Comparison of ENCODE assay signal across 24 cellular contexts in the genomic region with DNA sequence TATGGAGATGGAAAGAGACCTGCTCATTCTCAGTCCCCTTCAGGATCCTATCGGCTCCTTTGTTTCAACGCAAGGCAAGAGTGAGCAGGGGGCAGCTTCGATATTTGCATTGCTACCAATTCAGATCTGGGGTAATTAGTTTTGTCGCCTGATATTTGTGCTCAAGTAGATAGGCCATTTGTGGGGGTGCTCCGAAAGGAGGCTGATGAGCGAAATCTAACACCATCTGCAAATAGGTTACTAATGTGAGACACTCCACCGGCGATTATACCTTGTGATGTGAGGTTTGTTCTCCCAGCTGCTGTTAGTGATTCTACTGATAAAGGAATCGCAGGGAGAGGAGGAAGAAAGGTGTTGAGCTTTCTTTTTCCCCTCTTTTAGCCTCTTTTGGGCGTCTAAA. TPM values are rescaled to one million over a fixed set of nuclear protein-coding genes. Genes with fewer than 3 reads are reported as not detected.
DNase-seq lines count a peak whose midpoint lies in the region; ATAC-seq and TF ChIP-seq lines count a peak whose summit lies in the region.
"Had no signal": no experiment of that assay in that cellular context is flagged by ENCODE, and none has a peak within 500 bp of the region (broad histone marks: within the 10 kb centered on the region; RNA-seq: fewer than 3 reads in every experiment).

No MANE protein-coding gene starts in this region.

- DNase-seq in NCI-H1417 (lab: John Stamatoyannopoulos, UW): peak in 2 of 3 experiments; percentile 32 to 76
- no peak for DNase-seq in NCI-H1417 treated with DMSO at 0.1 percent for 48 hours (lab: John Stamatoyannopoulos, UW)
- DNase-seq in NCI-H146 treated with DMSO at 0.1 percent for 48 hours (lab: John Stamatoyannopoulos, UW; ENCODE audit: unreplicated experiment): peak; percentile 88
- DNase-seq in WERI-Rb-1: no peak
- peak; percentile 82 for DNase-seq in mesendoderm
- DNase-seq in medulla oblongata (ENCODE audit: extremely low spot score): no peak
- DNase-seq: activated CD4-positive, alpha-beta T cell treated with anti-CD3 and anti-CD28 coated beads for 36 hours; activated CD8-positive, alpha-beta memory T cell treated with anti-CD3 and anti-CD28 coated beads for 24 hours; activated gamma-delta T cell; activated naive CD8-positive, alpha-beta T cell treated with anti-CD3 and anti-CD28 coated beads, Interleukin-2, amount 10 ng/mL, durations not matched to agents 7 days and 5 days; central memory CD4-positive, alpha-beta T cell; gastrocnemius medialis; hippocampal formation; NCI-H2107; stimulated activated naive CD8-positive, alpha-beta T cell treated with anti-CD3 and anti-CD28 coated beads, Interleukin-15, amount 100 ng/mL, for 72 hours; T-helper 17 cell had no signal

- peaks cover 4% of the 10 kb centered on the region for H3K4me1 ChIP-seq in mesendoderm (ENCODE audit: control insufficient read depth, low read depth, low read length)
- H3K4me1 ChIP-seq: vagina had no signal

- no peak overlapping the region for H2AK5ac ChIP-seq in mesendoderm (ENCODE audit: low read length)

- peaks cover 97% of the 10 kb centered on the region for H3K36me3 ChIP-seq in WERI-Rb-1
- no peaks in the 10 kb centered on the region for H3K36me3 ChIP-seq in mesendoderm (ENCODE audit: control insufficient read depth, insufficient read depth, low read length)
- H3K36me3 ChIP-seq: gastrocnemius medialis, vagina had no signal

- H2BK15ac ChIP-seq in mesendoderm (replicated peaks; ENCODE audit: low read depth): no peak overlapping the region

- no peak overlapping the region for H3K18ac ChIP-seq in mesendoderm (ENCODE audit: low read length)

- H3K27me3 ChIP-seq in WERI-Rb-1 (ENCODE audit: insufficient read depth, low read depth, severe bottlenecking) (no peaks in the 10 kb centered on the region), mesendoderm (ENCODE audit: insufficient read depth, low read length, poor library complexity) (no peaks in the 10 kb centered on the region)
- H3K27me3 ChIP-seq: gastrocnemius medialis, vagina had no signal

- H3K4ac ChIP-seq in mesendoderm (ENCODE audit: low read depth, low read length): no peak overlapping the region

- TF ChIP-seq CTCF in WERI-Rb-1 (IDR thresholded peaks at IDR 0.05; ENCODE audit: low read depth, low read length): no peak

- no peak overlapping the region for H4K8ac ChIP-seq in mesendoderm (ENCODE audit: low read depth, low read length)

- no peak overlapping the region for H3K4me2 ChIP-seq in mesendoderm (ENCODE audit: low read length)

- H3K4me3 ChIP-seq in WERI-Rb-1 (ENCODE audit: low read depth, low read length): no peak overlapping the region
- no peak overlapping the region for H3K4me3 ChIP-seq in mesendoderm (ENCODE audit: low read length)
- H3K4me3 ChIP-seq: gastrocnemius medialis, SK-N-MC, skin epidermis, vagina had no signal

- no peak overlapping the region for H4K5ac ChIP-seq in mesendoderm (ENCODE audit: low read length)

- H3K9me3 ChIP-seq in WERI-Rb-1 (ENCODE audit: severe bottlenecking): peaks cover 7% of the 10 kb centered on the region
- H3K9me3 ChIP-seq: gastrocnemius medialis, vagina had no signal

- no peak for ATAC-seq in GM19452 (IDR thresholded peaks at IDR 0.05; ENCODE audit: unreplicated experiment)
- ATAC-seq in HG03025 (IDR thresholded peaks at IDR 0.05; ENCODE audit: low FRiP score, unreplicated experiment): no peak
- ATAC-seq: activated CD4-positive, alpha-beta T cell treated with anti-CD3 and anti-CD28 coated beads for 36 hours; gastrocnemius medialis; stimulated activated naive CD8-positive, alpha-beta T cell treated with anti-CD3 and anti-CD28 coated beads, Interleukin-15, amount 100 ng/mL, for 72 hours; T-helper 17 cell had no signal

- H3K56ac ChIP-seq in mesendoderm (ENCODE audit: low read length): no peak overlapping the region

- no peak overlapping the region for H3K9ac ChIP-seq in mesendoderm (ENCODE audit: low read length)

- H3K27ac ChIP-seq in WERI-Rb-1 (peak overlapping the region; percentile 84), mesendoderm (ENCODE audit: low read depth, low read length) (no peak overlapping the region)
- H3K27ac ChIP-seq: 22Rv1, gastrocnemius medialis, SK-N-MC, skin epidermis, vagina had no signal

- no peak overlapping the region for H2BK120ac ChIP-seq in mesendoderm (ENCODE audit: low read depth, low read length)

- H3K79me2 ChIP-seq in mesendoderm (ENCODE audit: control insufficient read depth, insufficient read depth, low read length): no peaks in the 10 kb centered on the region

- H2BK5ac ChIP-seq in mesendoderm (ENCODE audit: low read length): no peak overlapping the region

- no peaks in the 10 kb centered on the region for H3K79me1 ChIP-seq in mesendoderm (ENCODE audit: low read length)

- WGBS in mesendoderm (ENCODE audit: extremely low coverage, insufficient coverage, low lambda C conversion rate): no CpG with 5 or more reads among the region's 10 CpGs

- H3K23ac ChIP-seq in mesendoderm (ENCODE audit: low read length): no peak overlapping the region

RNA-seq across cellular contexts. Expression of a gene that starts 31.5 kb away (rescaled TPM):
- 4.8 TPM for polyA plus RNA-seq in mesendoderm (2013, experiment 1 of 2)
- polyA plus RNA-seq in mesendoderm (2013, experiment 2 of 2): 5.2 TPM
- polyA plus RNA-seq: CD14-positive monocyte, keratinocyte had no signal

Comparison
In these comparisons a context has a peak if more than half of its experiments do, and no peak if none do; other contexts are left out.
1. DNase-seq: peak in NCI-H1417 (2 of 3), NCI-H146 treated with DMSO at 0.1 percent for 48 hours (single experiment) and mesendoderm (single experiment); none in NCI-H1417 treated with DMSO at 0.1 percent for 48 hours (single experiment), WERI-Rb-1 (single experiment) and medulla oblongata (single experiment).